In the genomic region with DNA sequence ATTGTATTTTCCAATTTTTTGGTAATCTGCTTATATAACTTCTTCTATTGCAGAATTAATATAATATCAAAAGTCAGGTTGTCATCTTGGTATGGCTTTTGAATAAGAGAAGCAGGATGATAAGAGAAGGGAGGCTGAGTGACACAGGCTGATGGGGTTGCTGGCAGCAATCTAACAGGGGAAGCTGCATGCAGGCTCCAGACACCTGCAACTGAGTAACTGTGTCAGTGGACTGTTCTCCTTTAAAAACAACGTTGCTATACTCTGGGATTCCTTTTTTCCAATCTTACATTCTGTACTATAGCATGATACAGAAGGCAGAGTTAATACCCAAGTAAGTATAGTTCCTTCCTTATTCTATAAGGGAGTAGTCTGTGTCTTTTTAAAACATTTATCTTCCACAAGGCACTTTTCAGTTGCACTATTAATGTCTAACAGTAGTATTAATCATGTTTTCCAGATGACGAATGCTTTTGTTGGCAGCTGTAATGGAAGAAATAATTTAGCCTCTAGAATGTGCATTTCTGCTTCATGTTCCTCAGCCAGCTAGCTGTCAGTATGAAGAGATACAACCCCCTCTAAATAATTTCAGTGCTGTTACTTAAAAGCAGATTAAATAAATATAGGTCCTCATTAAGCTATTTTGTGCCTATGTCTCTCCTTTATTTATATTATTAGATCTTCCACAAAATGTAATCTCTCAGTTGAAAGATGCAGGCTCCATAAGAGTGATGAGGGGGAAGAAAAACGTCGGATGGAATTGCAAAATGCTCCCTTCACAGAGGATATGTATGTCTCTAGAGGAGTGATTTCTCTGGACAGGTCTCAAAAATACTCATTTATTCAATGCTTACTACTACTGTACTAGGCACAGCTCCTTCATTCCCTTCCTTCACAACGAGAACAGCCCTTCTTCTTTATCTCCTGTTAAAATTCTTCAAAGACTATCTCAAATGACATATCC, we compare ENCODE assay signal across 11 cellular contexts. TPM values are rescaled to one million over a fixed set of nuclear protein-coding genes. Genes with fewer than 3 reads are reported as not detected.
DNase-seq lines count a peak whose midpoint lies in the region; ATAC-seq and TF ChIP-seq lines count a peak whose summit lies in the region.
"Had no signal": no experiment of that assay in that cellular context is flagged by ENCODE, and none has a peak within 500 bp of the region (broad histone marks: within the 10 kb centered on the region; RNA-seq: fewer than 3 reads in every experiment).

No MANE protein-coding gene starts in this region.

- no peak for TF ChIP-seq CTCF in suprapubic skin (IDR thresholded peaks at IDR 0.05)

- TF ChIP-seq POLR2A in suprapubic skin (IDR thresholded peaks at IDR 0.05), result no peak

- no peak for ATAC-seq in GM18870 (IDR thresholded peaks at IDR 0.05; ENCODE audit: unreplicated experiment)

- H3K9me3 ChIP-seq in suprapubic skin, result no peaks in the 10 kb centered on the region

- WGBS in suprapubic skin, result 33% methylated on average over 5 of the region's 5 CpGs

- H3K36me3 ChIP-seq in suprapubic skin, result no peaks in the 10 kb centered on the region

- TF ChIP-seq EP300 in suprapubic skin (IDR thresholded peaks at IDR 0.05), result no peak

- H3K27ac ChIP-seq in suprapubic skin, result no peak overlapping the region
- H3K27ac ChIP-seq: epithelial cell of prostate had no signal

- no peak overlapping the region for H3K4me3 ChIP-seq in suprapubic skin

- no peaks in the 10 kb centered on the region for H3K27me3 ChIP-seq in suprapubic skin

- peak; percentile 61 for DNase-seq in M059J (ENCODE audit: low read depth)
- peak; percentile 10 for DNase-seq in cerebellum (ENCODE audit: low spot score)
- DNase-seq in iris pigment epithelial cell (ENCODE audit: low read depth), result peak; percentile 82
- peak; percentile 84 for DNase-seq in stromal cell of bone marrow (ENCODE audit: low read depth)
- DNase-seq in suprapubic skin (ENCODE audit: low spot score in 2 of 2), result no peak
- no peak for DNase-seq in middle frontal gyrus (ENCODE audit: extremely low spot score, low spot score)
- DNase-seq: activated CD4-positive, alpha-beta T cell treated with anti-CD3 and anti-CD28 coated beads, Interleukin-2, amount 10 ng/mL, durations not matched to agents 24 days and 14 days; activated naive CD4-positive, alpha-beta T cell treated with Interleukin-2 at 50 U/mL for 16 hours; NCI-H2107 had no signal

- peaks cover 6% of the 10 kb centered on the region for H3K4me1 ChIP-seq in suprapubic skin

RNA-seq across cellular contexts. Expression of gene ATG16L2, which starts 50.8 kb away (rescaled TPM):
- 2.1 and 3.5 TPM in 2 replicates for total RNA-seq in M059J (2014; rRNA removed; shearing (Covaris generic))
- total RNA-seq in cerebellum (5.7 TPM), suprapubic skin (100 to 1,000 TPM in 2 of 4 donors, 10 to 100 TPM in 2; 81.9 to 231 (median 111) TPM)

Comparison
In these comparisons a context has a peak if more than half of its experiments do, and no peak if none do; other contexts are left out.
1. DNase-seq: peak in M059J (single experiment), cerebellum (single experiment), iris pigment epithelial cell (single experiment) and stromal cell of bone marrow (single experiment); none in suprapubic skin (0 of 2) and middle frontal gyrus (single experiment).
2. RNA of gene ATG16L2, which starts 50.8 kb away (total RNA-seq): 81.9 to 231 TPM in suprapubic skin; 5.7 TPM in cerebellum (single experiment) and 2.1 to 3.5 TPM in M059J; every median in the first group is over 10 times any median in the second.